In genomic region chr1:214637722-214638473, GRCh38 we compare ENCODE assay signal across 8 cellular contexts. TPM values are rescaled to one million over a fixed set of nuclear protein-coding genes. Genes with fewer than 3 reads are reported as not detected.
A peak's percentile ranks its signal among the peaks of the same experiment; 100 is the strongest.
DNase-seq lines count a peak whose midpoint lies in the region; ATAC-seq and TF ChIP-seq lines count a peak whose summit lies in the region.

No MANE protein-coding gene starts in this region.

- no peaks in the 10 kb centered on the region for H3K4me1 ChIP-seq in spleen

- peak; percentile 78 for ATAC-seq in GM18861 (IDR thresholded peaks at IDR 0.05; ENCODE audit: unreplicated experiment)
- no peak for ATAC-seq in GM21515 (IDR thresholded peaks at IDR 0.05; ENCODE audit: unreplicated experiment)

- no peaks in the 10 kb centered on the region for H3K27me3 ChIP-seq in spleen (replicated peaks in 1 of 7)

- no peak overlapping the region for H3K4me3 ChIP-seq in spleen

- H3K36me3 ChIP-seq in spleen = peaks cover 0 to 67% (median 0%) of the 10 kb centered on the region in 6 donors

- no peaks in the 10 kb centered on the region for H3K9me3 ChIP-seq in spleen

- DNase-seq in NCI-H510A treated with DMSO at 0.1 percent for 48 hours (lab: John Stamatoyannopoulos, UW) (peak; percentile 20), NCI-H510A (lab: John Stamatoyannopoulos, UW) (no peak), HT1080 (ENCODE audit: low read depth) (peak; percentile 41), fibroblast of the conjunctiva (ENCODE audit: low read depth) (peak; percentile 51), spleen (no peak)

- no peak for TF ChIP-seq POLR2A in spleen (IDR thresholded peaks at IDR 0.05)

- H3K27ac ChIP-seq in VCaP (peak overlapping the region; percentile 14; the same call in 1 of the 2 replicates), spleen (no peak overlapping the region)

- TF ChIP-seq CTCF in VCaP (conservative IDR thresholded peaks at IDR 0.05) = peak; percentile 86
- peak in 6 of 11 experiments; percentile 25 to 61 (median 49) for TF ChIP-seq CTCF in spleen (IDR thresholded peaks at IDR 0.05 in 8 of 11, conservative IDR thresholded peaks at IDR 0.05 in 3 of 11)

- intact Hi-C loops in spleen (cut with DNase I; ENCODE audit: low total_unique reads) = no loop called here

- 73 to 80% (median 77%) methylated on average over 6 of the region's 6 CpGs for WGBS in spleen, 5 donors

RNA-seq across cellular contexts. Expression of gene CENPF, which starts 34.9 kb away (rescaled TPM):
- total RNA-seq in HT1080 (2014; rRNA removed; shearing (Covaris generic)) = 67.4 and 85.6 TPM in 2 replicates
- polyA plus RNA-seq in HT1080 (2015; cell fraction: cytosol; rRNA removed) = 43.7 and 65.0 TPM in 2 replicates
- 204 and 219 TPM in 2 replicates for polyA plus RNA-seq in HT1080 (2015; cell fraction: nucleus; rRNA removed)
- 10 to 100 TPM in 2 of 7 donors, 1 to 10 TPM in 5; 2.8 to 12.8 (median 6.5) TPM for total RNA-seq in spleen
- 1 to 10 TPM; 1.2 to 7.5 (median 1.3) TPM for polyA plus RNA-seq in spleen

Comparison
In these comparisons a context has a peak if more than half of its experiments do, and no peak if none do; other contexts are left out.
1. DNase-seq: peak in NCI-H510A treated with DMSO at 0.1 percent for 48 hours (single experiment), HT1080 (single experiment) and fibroblast of the conjunctiva (single experiment); none in NCI-H510A (single experiment) and spleen (single experiment).